In genomic region chr2:72000110-72000509, GRCh38 we compare ENCODE assay signal across 25 cellular contexts.
A peak's percentile ranks its signal among the peaks of the same experiment; 100 is the strongest.
DNase-seq lines count a peak whose midpoint lies in the region; ATAC-seq, FAIRE-seq and TF ChIP-seq lines count a peak whose summit lies in the region.
"Had no signal": no experiment of that assay in that cellular context is flagged by ENCODE, and none has a peak within 500 bp of the region (broad histone marks: within the 10 kb centered on the region; RNA-seq: fewer than 3 reads in every experiment).

No MANE protein-coding gene starts in this region.

- in situ Hi-C loops in HepG2 (cut with HindIII; ENCODE audit: extremely low pct_ligation_motif_present, low pct_unique_long_range_greater_than_20kb) = no loop called here

- H3K4me3 ChIP-seq in HepG2 (replicated peaks in 1 of 3; ENCODE audit: insufficient read depth in 1 of 3, low read depth in 2 of 3, low read length in 3 of 3) = no peak overlapping the region
- H3K4me3 ChIP-seq in right lobe of liver = no peak overlapping the region
- H3K4me3 ChIP-seq in endodermal cell (ENCODE audit: low read length) = no peak overlapping the region
- H3K4me3 ChIP-seq: BLaER1 had no signal

- H3K9me3 Mint-ChIP-seq in endodermal cell = no peaks in the 10 kb centered on the region
- peaks cover 3% of the 10 kb centered on the region for H3K9me3 Mint-ChIP-seq in stimulated activated effector memory CD8-positive, alpha-beta T cell treated with anti-CD3 and anti-CD28 coated beads, Interleukin-12 subunit alpha, Interleukin-12 subunit beta, amount 100 ng/mL, for 72 hours

- H3K27ac Mint-ChIP-seq in endodermal cell = no peak overlapping the region
- no peak overlapping the region for H3K27ac Mint-ChIP-seq in stimulated activated effector memory CD8-positive, alpha-beta T cell treated with anti-CD3 and anti-CD28 coated beads, Interleukin-12 subunit alpha, Interleukin-12 subunit beta, amount 100 ng/mL, for 72 hours
- H3K27ac Mint-ChIP-seq: CD4-positive, CD25-positive, alpha-beta regulatory T cell had no signal

- no peak for TF ChIP-seq RAD21 in HepG2 (CRISPR knock-in tag; IDR thresholded peaks at IDR 0.05)

- H3K9me3 ChIP-seq in HepG2 (ENCODE audit: low read length) (no peaks in the 10 kb centered on the region), right lobe of liver (no peaks in the 10 kb centered on the region), endodermal cell (ENCODE audit: control insufficient read depth, low read length) (no peaks in the 10 kb centered on the region)
- H3K9me3 ChIP-seq: BLaER1 had no signal

- H3K4me2 ChIP-seq in HepG2 (ENCODE audit: low read depth, low read length) = no peak overlapping the region
- H3K4me2 ChIP-seq: BLaER1 had no signal

- H3K79me2 ChIP-seq in HepG2 (ENCODE audit: insufficient read depth, low read length) = no peaks in the 10 kb centered on the region

- intact Hi-C loops in HepG2 (cut with micrococcal nuclease; ENCODE audit: unreplicated experiment) = no loop called here
- intact Hi-C loops in right lobe of liver (cut with DNase I) = no loop called here

- no peak for TF ChIP-seq CTCF in HepG2 (CRISPR knock-in tag; IDR thresholded peaks at IDR 0.05)
- TF ChIP-seq CTCF in right lobe of liver (IDR thresholded peaks at IDR 0.05) = no peak
- peak; percentile 17 for TF ChIP-seq CTCF in endodermal cell (conservative IDR thresholded peaks at IDR 0.05)

- H3K27me3 Mint-ChIP-seq in endodermal cell (ENCODE audit: insufficient read depth) = peaks cover 5% of the 10 kb centered on the region

- no peak overlapping the region for H2AFZ ChIP-seq in HepG2 (ENCODE audit: low read length)

- TF ChIP-seq POLR2A in HepG2 (IDR thresholded peaks at IDR 0.05; ENCODE audit: insufficient read depth in 1 of 2, low read depth in 2 of 2, low read length in 2 of 2) = no peak
- no peak for TF ChIP-seq POLR2A in right lobe of liver (IDR thresholded peaks at IDR 0.05)

- DNase-seq in HepG2 (ENCODE audit: low spot score) = no peak
- DNase-seq in right lobe of liver = no peak
- peak; percentile 73 for DNase-seq in endodermal cell
- DNase-seq in left lobe of liver (ENCODE audit: low spot score) = peak; percentile 15
- DNase-seq in stimulated activated effector memory CD8-positive, alpha-beta T cell treated with anti-CD3 and anti-CD28 coated beads, Interleukin-12 subunit alpha, Interleukin-12 subunit beta, amount 100 ng/mL, for 72 hours (ENCODE audit: low spot score in 2 of 2) = no peak
- no peak for DNase-seq in activated T-cell treated with anti-CD3 and anti-CD28 coated beads, Interleukin-2, amount 50 U/mL, for 48 hours
- no peak for DNase-seq in NCI-H524 treated with DMSO at 0.1 percent for 48 hours (lab: John Stamatoyannopoulos, UW)
- DNase-seq: 8988T; CD4-positive, CD25-positive, alpha-beta regulatory T cell; DMS153; DND-41; GOT3; MV-4-11; NCI-H1105; NCI-H1436 treated with DMSO at 0.1 percent for 48 hours; NCI-H187 treated with DMSO at 0.1 percent for 48 hours; NCI-H2171 treated with DMSO at 0.1 percent for 48 hours; NCI-H345; NCI-H526; NCI-H82; SHP77 had no signal

- no peak overlapping the region for H3K4me3 Mint-ChIP-seq in endodermal cell
- no peak overlapping the region for H3K4me3 Mint-ChIP-seq in stimulated activated effector memory CD8-positive, alpha-beta T cell treated with anti-CD3 and anti-CD28 coated beads, Interleukin-12 subunit alpha, Interleukin-12 subunit beta, amount 100 ng/mL, for 72 hours
- H3K4me3 Mint-ChIP-seq: CD4-positive, CD25-positive, alpha-beta regulatory T cell had no signal

- H3K4me1 ChIP-seq in HepG2 (ENCODE audit: insufficient read depth, low read length) (no peaks in the 10 kb centered on the region), right lobe of liver (no peaks in the 10 kb centered on the region), endodermal cell (ENCODE audit: control insufficient read depth, insufficient read depth, low read length) (peaks cover 3% of the 10 kb centered on the region)
- H3K4me1 ChIP-seq: BLaER1 had no signal

- BruUV-seq in HepG2 (replicated peaks; lab: Mats Ljungman, UMichigan) = no TSS peak

- 26% methylated on average over 7 of the region's 7 CpGs for WGBS in HepG2 (ENCODE audit: low lambda C conversion rate)
- WGBS in right lobe of liver (ENCODE audit: insufficient coverage, low coverage, low lambda C conversion rate, missing lambda C conversion rate) = 48% methylated on average over 6 of the region's 7 CpGs
- WGBS in endodermal cell (ENCODE audit: insufficient coverage in 1 of 2, insufficient read length in 1 of 2), 2 experiments = 77 to 87% methylated on average over 4 to 7 of the region's 7 CpGs

- no peak for FAIRE-seq in HepG2 (lab: Jason Lieb, UNC)

- H3K27ac ChIP-seq in HepG2 (ENCODE audit: extremely low read length, insufficient read depth, low read length) = no peak overlapping the region
- no peak overlapping the region for H3K27ac ChIP-seq in right lobe of liver
- H3K27ac ChIP-seq in endodermal cell (ENCODE audit: low read depth, low read length) = no peak overlapping the region
- H3K27ac ChIP-seq: BLaER1, RWPE1 had no signal

- H3K4me1 Mint-ChIP-seq in endodermal cell = peaks cover 35% of the 10 kb centered on the region
- no peaks in the 10 kb centered on the region for H3K4me1 Mint-ChIP-seq in stimulated activated effector memory CD8-positive, alpha-beta T cell treated with anti-CD3 and anti-CD28 coated beads, Interleukin-12 subunit alpha, Interleukin-12 subunit beta, amount 100 ng/mL, for 72 hours
- H3K4me1 Mint-ChIP-seq: CD4-positive, CD25-positive, alpha-beta regulatory T cell had no signal

- TF ChIP-seq EP300 in HepG2 (IDR thresholded peaks at IDR 0.05; ENCODE audit: low read depth in 2 of 2, low read length in 2 of 2) (no peak), HepG2 (CRISPR knock-in tag; IDR thresholded peaks at IDR 0.05; ENCODE audit: borderline replicate concordance) (no peak)

- CTCF ChIA-PET in HepG2 (lab: Yijun Ruan, JAX; ENCODE audit: low intra/inter-chr PET ratio, low total read pairs) = no interaction called here

- H3K9ac ChIP-seq in HepG2 (ENCODE audit: insufficient read depth, low read depth, low read length) = no peak overlapping the region
- no peak overlapping the region for H3K9ac ChIP-seq in endodermal cell (ENCODE audit: extremely low read depth, low read length, poor library complexity, severe bottlenecking)
- H3K9ac ChIP-seq: BLaER1 had no signal

- POLR2A ChIA-PET in HepG2 (lab: Yijun Ruan, JAX) = no interaction called here

- H3K27me3 ChIP-seq in HepG2 (ENCODE audit: control insufficient read depth in 1 of 2, insufficient read depth in 2 of 2, low read length in 2 of 2) = peaks cover 0 to 45% of the 10 kb centered on the region in 2 experiments; a peak in 4 of 5 replicates
- no peaks in the 10 kb centered on the region for H3K27me3 ChIP-seq in right lobe of liver
- H3K27me3 ChIP-seq in endodermal cell (ENCODE audit: control insufficient read depth, insufficient read depth, low read length, poor library complexity, severe bottlenecking) = no peaks in the 10 kb centered on the region
- H3K27me3 ChIP-seq: BLaER1 had no signal

- no peaks in the 10 kb centered on the region; the same call in 1 of the 2 replicates for H4K20me1 ChIP-seq in HepG2 (ENCODE audit: insufficient read depth, low read length)
- H4K20me1 ChIP-seq: BLaER1 had no signal

- no peaks in the 10 kb centered on the region for H3K36me3 Mint-ChIP-seq in endodermal cell (ENCODE audit: low read depth)
- H3K36me3 Mint-ChIP-seq in stimulated activated effector memory CD8-positive, alpha-beta T cell treated with anti-CD3 and anti-CD28 coated beads, Interleukin-12 subunit alpha, Interleukin-12 subunit beta, amount 100 ng/mL, for 72 hours = no peaks in the 10 kb centered on the region
- H3K36me3 Mint-ChIP-seq: CD4-positive, CD25-positive, alpha-beta regulatory T cell had no signal

- H3K36me3 ChIP-seq in HepG2 (replicated peaks in 1 of 2; ENCODE audit: control insufficient read depth in 1 of 2, insufficient read depth in 2 of 2, low read length in 2 of 2) (no peaks in the 10 kb centered on the region), right lobe of liver (no peaks in the 10 kb centered on the region), endodermal cell (ENCODE audit: control insufficient read depth, insufficient read depth, low read length) (no peaks in the 10 kb centered on the region)
- H3K36me3 ChIP-seq: BLaER1 had no signal

- peak; percentile 54 for ATAC-seq in HepG2
- ATAC-seq in right lobe of liver = no peak
- no peak for ATAC-seq in left lobe of liver
- ATAC-seq in stimulated activated effector memory CD8-positive, alpha-beta T cell treated with anti-CD3 and anti-CD28 coated beads, Interleukin-12 subunit alpha, Interleukin-12 subunit beta, amount 100 ng/mL, for 72 hours = peak; percentile 32
- no peak for ATAC-seq in GM18519 (IDR thresholded peaks at IDR 0.05; ENCODE audit: low FRiP score, unreplicated experiment)
- ATAC-seq: Panc1 had no signal

TF ChIP-seq in HepG2, 621 proteins besides CTCF, POLR2A, EP300 and RAD21 (continues in another document):
- TF ChIP-seq ZNF550 (CRISPR knock-in tag; IDR thresholded peaks at IDR 0.05; ENCODE audit: borderline replicate concordance) = no peak
- no peak for TF ChIP-seq SUZ12 (IDR thresholded peaks at IDR 0.05; ENCODE audit: low read depth, low read length)
- no peak for TF ChIP-seq ETV5 (CRISPR knock-in tag; IDR thresholded peaks at IDR 0.05; ENCODE audit: borderline replicate concordance)
- TF ChIP-seq ZMYM2 (CRISPR knock-in tag; IDR thresholded peaks at IDR 0.05) = no peak
- TF ChIP-seq ZKSCAN5 (CRISPR knock-in tag; IDR thresholded peaks at IDR 0.05) = no peak
- TF ChIP-seq FOXP4 (CRISPR knock-in tag; IDR thresholded peaks at IDR 0.05) = no peak
- no peak for TF ChIP-seq ZNF615 (CRISPR knock-in tag; IDR thresholded peaks at IDR 0.05; ENCODE audit: borderline replicate concordance)

Comparison
In these comparisons a context has a peak if more than half of its experiments do, and no peak if none do; other contexts are left out.
1. ATAC-seq: peak in HepG2 (single experiment) and stimulated activated effector memory CD8-positive, alpha-beta T cell treated with anti-CD3 and anti-CD28 coated beads, Interleukin-12 subunit alpha, Interleukin-12 subunit beta, amount 100 ng/mL, for 72 hours (single experiment); none in right lobe of liver (0 of 4), left lobe of liver (single experiment) and GM18519 (single experiment).
2. DNase-seq: peak in endodermal cell (single experiment) and left lobe of liver (single experiment); none in HepG2 (single experiment), right lobe of liver (0 of 3), stimulated activated effector memory CD8-positive, alpha-beta T cell treated with anti-CD3 and anti-CD28 coated beads, Interleukin-12 subunit alpha, Interleukin-12 subunit beta, amount 100 ng/mL, for 72 hours (0 of 2), activated T-cell treated with anti-CD3 and anti-CD28 coated beads, Interleukin-2, amount 50 U/mL, for 48 hours (0 of 2) and NCI-H524 treated with DMSO at 0.1 percent for 48 hours (single experiment).